In the genomic region with DNA sequence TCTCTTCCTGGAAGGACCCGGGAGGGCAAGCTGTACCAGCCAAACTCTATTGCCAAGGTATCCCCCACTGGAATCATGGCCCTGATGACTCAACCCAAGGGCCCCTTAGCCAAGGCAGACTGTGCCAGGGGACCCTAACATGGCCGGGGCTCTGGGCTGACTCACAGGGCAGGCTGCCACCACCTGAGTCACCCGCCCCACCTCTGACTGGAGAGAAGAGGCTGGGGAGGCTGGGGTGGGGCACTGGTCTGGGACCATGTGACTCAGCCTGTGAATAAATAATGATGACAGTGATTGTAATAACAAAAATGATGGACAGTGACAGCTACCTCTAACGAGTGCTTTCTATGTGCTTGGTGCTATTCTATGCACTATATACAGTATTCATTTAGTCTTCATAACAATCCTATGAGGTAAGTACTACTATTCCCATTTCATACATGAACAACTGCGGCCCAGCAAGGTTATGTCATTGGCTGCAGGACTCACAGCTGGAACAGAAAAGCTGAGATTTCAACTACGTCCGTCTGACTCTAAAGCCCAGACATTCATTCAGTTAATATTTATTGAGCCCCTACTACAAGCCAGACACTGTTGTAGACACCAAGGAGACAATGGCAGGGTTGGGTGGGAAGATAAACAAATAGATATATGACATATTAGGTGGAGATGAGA, we compare ENCODE assay signal across 1 cellular context.
TF ChIP-seq lines count a peak whose summit lies in the region.

No MANE protein-coding gene starts in this region.

TF ChIP-seq in A549, 52 proteins besides CTCF, POLR2A, EP300 and RAD21 (continued from another document):
- TF ChIP-seq, protein P1, sequence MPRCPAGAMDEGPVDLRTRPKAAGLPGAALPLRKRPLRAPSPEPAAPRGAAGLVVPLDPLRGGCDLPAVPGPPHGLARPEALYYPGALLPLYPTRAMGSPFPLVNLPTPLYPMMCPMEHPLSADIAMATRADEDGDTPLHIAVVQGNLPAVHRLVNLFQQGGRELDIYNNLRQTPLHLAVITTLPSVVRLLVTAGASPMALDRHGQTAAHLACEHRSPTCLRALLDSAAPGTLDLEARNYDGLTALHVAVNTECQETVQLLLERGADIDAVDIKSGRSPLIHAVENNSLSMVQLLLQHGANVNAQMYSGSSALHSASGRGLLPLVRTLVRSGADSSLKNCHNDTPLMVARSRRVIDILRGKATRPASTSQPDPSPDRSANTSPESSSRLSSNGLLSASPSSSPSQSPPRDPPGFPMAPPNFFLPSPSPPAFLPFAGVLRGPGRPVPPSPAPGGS (IDR thresholded peaks at IDR 0.05): no peak
- TF ChIP-seq MAZ (IDR thresholded peaks at IDR 0.05; ENCODE audit: borderline replicate concordance, low read depth, low read length): no peak
- no peak for TF ChIP-seq KDM1A (IDR thresholded peaks at IDR 0.05; ENCODE audit: low read depth)
- TF ChIP-seq RFX5 (IDR thresholded peaks at IDR 0.05): no peak
- TF ChIP-seq GATA3 (IDR thresholded peaks at IDR 0.05; ENCODE audit: borderline replicate concordance): peak; percentile 73
- no peak for TF ChIP-seq HOXA7 (CRISPR knock-in tag; IDR thresholded peaks at IDR 0.05)
- TF ChIP-seq RNF2 (IDR thresholded peaks at IDR 0.05; ENCODE audit: borderline replicate concordance, low read depth): no peak
- TF ChIP-seq ZC3H11A (IDR thresholded peaks at IDR 0.05): no peak
- TF ChIP-seq, protein P2, sequence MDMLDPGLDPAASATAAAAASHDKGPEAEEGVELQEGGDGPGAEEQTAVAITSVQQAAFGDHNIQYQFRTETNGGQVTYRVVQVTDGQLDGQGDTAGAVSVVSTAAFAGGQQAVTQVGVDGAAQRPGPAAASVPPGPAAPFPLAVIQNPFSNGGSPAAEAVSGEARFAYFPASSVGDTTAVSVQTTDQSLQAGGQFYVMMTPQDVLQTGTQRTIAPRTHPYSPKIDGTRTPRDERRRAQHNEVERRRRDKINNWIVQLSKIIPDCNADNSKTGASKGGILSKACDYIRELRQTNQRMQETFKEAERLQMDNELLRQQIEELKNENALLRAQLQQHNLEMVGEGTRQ (IDR thresholded peaks at IDR 0.05): peak; percentile 65
- no peak for TF ChIP-seq CHD2 (IDR thresholded peaks at IDR 0.05; ENCODE audit: low read length, partially characterized antibody)
- no peak for TF ChIP-seq PHF8 (IDR thresholded peaks at IDR 0.05; ENCODE audit: borderline replicate concordance, low read depth)
- TF ChIP-seq, protein P3, sequence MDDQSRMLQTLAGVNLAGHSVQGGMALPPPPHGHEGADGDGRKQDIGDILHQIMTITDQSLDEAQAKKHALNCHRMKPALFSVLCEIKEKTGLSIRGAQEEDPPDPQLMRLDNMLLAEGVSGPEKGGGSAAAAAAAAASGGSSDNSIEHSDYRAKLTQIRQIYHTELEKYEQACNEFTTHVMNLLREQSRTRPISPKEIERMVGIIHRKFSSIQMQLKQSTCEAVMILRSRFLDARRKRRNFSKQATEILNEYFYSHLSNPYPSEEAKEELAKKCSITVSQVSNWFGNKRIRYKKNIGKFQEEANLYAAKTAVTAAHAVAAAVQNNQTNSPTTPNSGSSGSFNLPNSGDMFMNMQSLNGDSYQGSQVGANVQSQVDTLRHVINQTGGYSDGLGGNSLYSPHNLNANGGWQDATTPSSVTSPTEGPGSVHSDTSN (IDR thresholded peaks at IDR 0.05): 0 out of 2 replicates have a peak, but pooled peaks have one; percentile 24
- TF ChIP-seq RARB (CRISPR knock-in tag; IDR thresholded peaks at IDR 0.05): no peak
- no peak for TF ChIP-seq CHD4 (IDR thresholded peaks at IDR 0.05; ENCODE audit: borderline replicate concordance)
- TF ChIP-seq MYC (IDR thresholded peaks at IDR 0.05; ENCODE audit: borderline replicate concordance, low read length): no peak
- peak; percentile 30 for TF ChIP-seq MAFK (IDR thresholded peaks at IDR 0.05; ENCODE audit: partially characterized antibody)
- no peak for TF ChIP-seq BHLHE40 (IDR thresholded peaks at IDR 0.05; ENCODE audit: low read depth, low read length)
- TF ChIP-seq, protein P4, sequence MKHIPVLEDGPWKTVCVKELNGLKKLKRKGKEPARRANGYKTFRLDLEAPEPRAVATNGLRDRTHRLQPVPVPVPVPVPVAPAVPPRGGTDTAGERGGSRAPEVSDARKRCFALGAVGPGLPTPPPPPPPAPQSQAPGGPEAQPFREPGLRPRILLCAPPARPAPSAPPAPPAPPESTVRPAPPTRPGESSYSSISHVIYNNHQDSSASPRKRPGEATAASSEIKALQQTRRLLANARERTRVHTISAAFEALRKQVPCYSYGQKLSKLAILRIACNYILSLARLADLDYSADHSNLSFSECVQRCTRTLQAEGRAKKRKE (CRISPR knock-in tag; IDR thresholded peaks at IDR 0.05; ENCODE audit: low read depth): no peak
- no peak for TF ChIP-seq TFCP2L1 (CRISPR knock-in tag; IDR thresholded peaks at IDR 0.05)
- TF ChIP-seq FOSB (CRISPR knock-in tag; IDR thresholded peaks at IDR 0.05): no peak
- TF ChIP-seq ZSCAN20 (CRISPR knock-in tag; IDR thresholded peaks at IDR 0.05): no peak
- no peak for TF ChIP-seq CBX2 (IDR thresholded peaks at IDR 0.05; ENCODE audit: borderline replicate concordance, low read depth)
- no peak for TF ChIP-seq FOXS1 (CRISPR knock-in tag; IDR thresholded peaks at IDR 0.05)
- TF ChIP-seq, protein P5, sequence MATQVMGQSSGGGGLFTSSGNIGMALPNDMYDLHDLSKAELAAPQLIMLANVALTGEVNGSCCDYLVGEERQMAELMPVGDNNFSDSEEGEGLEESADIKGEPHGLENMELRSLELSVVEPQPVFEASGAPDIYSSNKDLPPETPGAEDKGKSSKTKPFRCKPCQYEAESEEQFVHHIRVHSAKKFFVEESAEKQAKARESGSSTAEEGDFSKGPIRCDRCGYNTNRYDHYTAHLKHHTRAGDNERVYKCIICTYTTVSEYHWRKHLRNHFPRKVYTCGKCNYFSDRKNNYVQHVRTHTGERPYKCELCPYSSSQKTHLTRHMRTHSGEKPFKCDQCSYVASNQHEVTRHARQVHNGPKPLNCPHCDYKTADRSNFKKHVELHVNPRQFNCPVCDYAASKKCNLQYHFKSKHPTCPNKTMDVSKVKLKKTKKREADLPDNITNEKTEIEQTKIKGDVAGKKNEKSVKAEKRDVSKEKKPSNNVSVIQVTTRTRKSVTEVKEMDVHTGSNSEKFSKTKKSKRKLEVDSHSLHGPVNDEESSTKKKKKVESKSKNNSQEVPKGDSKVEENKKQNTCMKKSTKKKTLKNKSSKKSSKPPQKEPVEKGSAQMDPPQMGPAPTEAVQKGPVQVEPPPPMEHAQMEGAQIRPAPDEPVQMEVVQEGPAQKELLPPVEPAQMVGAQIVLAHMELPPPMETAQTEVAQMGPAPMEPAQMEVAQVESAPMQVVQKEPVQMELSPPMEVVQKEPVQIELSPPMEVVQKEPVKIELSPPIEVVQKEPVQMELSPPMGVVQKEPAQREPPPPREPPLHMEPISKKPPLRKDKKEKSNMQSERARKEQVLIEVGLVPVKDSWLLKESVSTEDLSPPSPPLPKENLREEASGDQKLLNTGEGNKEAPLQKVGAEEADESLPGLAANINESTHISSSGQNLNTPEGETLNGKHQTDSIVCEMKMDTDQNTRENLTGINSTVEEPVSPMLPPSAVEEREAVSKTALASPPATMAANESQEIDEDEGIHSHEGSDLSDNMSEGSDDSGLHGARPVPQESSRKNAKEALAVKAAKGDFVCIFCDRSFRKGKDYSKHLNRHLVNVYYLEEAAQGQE (IDR thresholded peaks at IDR 0.05): no peak
- no peak for TF ChIP-seq HOXB5 (CRISPR knock-in tag; IDR thresholded peaks at IDR 0.05)
- TF ChIP-seq, protein P6, sequence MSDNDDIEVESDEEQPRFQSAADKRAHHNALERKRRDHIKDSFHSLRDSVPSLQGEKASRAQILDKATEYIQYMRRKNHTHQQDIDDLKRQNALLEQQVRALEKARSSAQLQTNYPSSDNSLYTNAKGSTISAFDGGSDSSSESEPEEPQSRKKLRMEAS (IDR thresholded peaks at IDR 0.05): peak; percentile 46; the same call in 1 of the 2 replicates
- TF ChIP-seq EHMT2 (IDR thresholded peaks at IDR 0.05; ENCODE audit: low read depth): no peak
- no peak for TF ChIP-seq CBX8 (IDR thresholded peaks at IDR 0.05)
- TF ChIP-seq JUN (IDR thresholded peaks at IDR 0.05): peak in 1 of 2 experiments; percentile 57; a peak in 2 of 5 replicates
- TF ChIP-seq TP53 (CRISPR knock-in tag; IDR thresholded peaks at IDR 0.05): no peak
- no peak for TF ChIP-seq NFE2L2 (conservative IDR thresholded peaks at IDR 0.05; ENCODE audit: low read length)
- TF ChIP-seq RCOR1 (IDR thresholded peaks at IDR 0.05; ENCODE audit: low read depth, low read length): no peak
- TF ChIP-seq SMC3 (IDR thresholded peaks at IDR 0.05): no peak
- TF ChIP-seq NPAS2 (CRISPR knock-in tag; IDR thresholded peaks at IDR 0.05; ENCODE audit: borderline replicate concordance): no peak
- TF ChIP-seq, protein P7, sequence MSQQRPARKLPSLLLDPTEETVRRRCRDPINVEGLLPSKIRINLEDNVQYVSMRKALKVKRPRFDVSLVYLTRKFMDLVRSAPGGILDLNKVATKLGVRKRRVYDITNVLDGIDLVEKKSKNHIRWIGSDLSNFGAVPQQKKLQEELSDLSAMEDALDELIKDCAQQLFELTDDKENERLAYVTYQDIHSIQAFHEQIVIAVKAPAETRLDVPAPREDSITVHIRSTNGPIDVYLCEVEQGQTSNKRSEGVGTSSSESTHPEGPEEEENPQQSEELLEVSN (IDR thresholded peaks at IDR 0.05; ENCODE audit: borderline replicate concordance, low read depth): no peak
- no peak for TF ChIP-seq HEYL (CRISPR knock-in tag; IDR thresholded peaks at IDR 0.05)
- TF ChIP-seq SREBF2 (IDR thresholded peaks at IDR 0.05): no peak
- TF ChIP-seq, protein P8, sequence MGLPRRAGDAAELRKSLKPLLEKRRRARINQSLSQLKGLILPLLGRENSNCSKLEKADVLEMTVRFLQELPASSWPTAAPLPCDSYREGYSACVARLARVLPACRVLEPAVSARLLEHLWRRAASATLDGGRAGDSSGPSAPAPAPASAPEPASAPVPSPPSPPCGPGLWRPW (IDR thresholded peaks at IDR 0.05): no peak
- no peak for TF ChIP-seq ZNF302 (CRISPR knock-in tag; IDR thresholded peaks at IDR 0.05)
